ENCODE assay signal across 7 cellular contexts in genomic region chr3:58434990-58435389, GRCh38. TPM values are rescaled to one million over a fixed set of nuclear protein-coding genes. Genes with fewer than 3 reads are reported as not detected.
A peak's percentile ranks its signal among the peaks of the same experiment; 100 is the strongest.
DNase-seq lines count a peak whose midpoint lies in the region; ATAC-seq, FAIRE-seq and TF ChIP-seq lines count a peak whose summit lies in the region.

No MANE protein-coding gene starts in this region.

- POLR2A ChIA-PET in activated B cell treated with CpG ODN at 0.5 μM for 24 hours (lab: Charles Lee): no interaction called here

- WGBS in small intestine, 3 donors: 53 to 95% (median 89%) methylated on average over 1 of the region's 1 CpG

- H3K4me3 Mint-ChIP-seq in activated B cell treated with CpG ODN at 0.5 μM for 24 hours: peak overlapping the region; percentile 28

- H3K9me3 Mint-ChIP-seq in activated B cell treated with CpG ODN at 0.5 μM for 24 hours: no peaks in the 10 kb centered on the region

- H3K4me1 Mint-ChIP-seq in activated B cell treated with CpG ODN at 0.5 μM for 24 hours: peaks cover 27% of the 10 kb centered on the region

- no peak for TF ChIP-seq CTCF in activated B cell treated with CpG ODN at 0.5 μM for 24 hours (IDR thresholded peaks at IDR 0.05)

- H3K27me3 ChIP-seq in stomach smooth muscle (ENCODE audit: control insufficient read depth in 1 of 2, insufficient read depth in 2 of 2, low read length in 2 of 2) (no peaks in the 10 kb centered on the region), small intestine (ENCODE audit: control insufficient read depth in 2 of 2, insufficient read depth in 2 of 2, low read length in 2 of 2) (no peaks in the 10 kb centered on the region)

- ATAC-seq in activated B cell treated with CpG ODN at 0.5 μM for 24 hours (ENCODE audit: low read depth) (no peak), GM21526 (IDR thresholded peaks at IDR 0.05; ENCODE audit: low FRiP score, unreplicated experiment) (no peak), HG03565 (IDR thresholded peaks at IDR 0.05; ENCODE audit: unreplicated experiment) (no peak)

- no peaks in the 10 kb centered on the region for H3K27me3 Mint-ChIP-seq in activated B cell treated with CpG ODN at 0.5 μM for 24 hours

- H3K36me3 Mint-ChIP-seq in activated B cell treated with CpG ODN at 0.5 μM for 24 hours (ENCODE audit: low read depth): peaks cover 23% of the 10 kb centered on the region

- H3K27ac ChIP-seq in stomach smooth muscle (ENCODE audit: low read length) (peak overlapping the region; percentile 24), small intestine (ENCODE audit: low read depth in 1 of 2, low read length in 1 of 2) (no peak overlapping the region)

- CTCF ChIA-PET in activated B cell treated with CpG ODN at 0.5 μM for 24 hours (lab: Charles Lee): interaction anchor here (1.7 kb wide), 1 partner anchor 104 kb away, joined by 3 read pairs; no protein-coding TSS in a partner anchor

- peak; percentile 55 for DNase-seq in H54 (ENCODE audit: insufficient read length, low spot score)
- DNase-seq in activated B cell treated with CpG ODN at 0.5 μM for 24 hours: no peak
- peak; percentile 82 for DNase-seq in iPS DF 4.7 (ENCODE audit: extremely low read depth, low spot score)
- no peak for DNase-seq in small intestine

- FAIRE-seq in H54 (lab: Jason Lieb, UNC) (no peak), small intestine (lab: Jason Lieb, UNC) (no peak)

- H3K4me3 ChIP-seq in stomach smooth muscle (ENCODE audit: low read length in 2 of 2) (no peak overlapping the region), small intestine (ENCODE audit: low read depth in 1 of 2, low read length in 2 of 2) (no peak overlapping the region)

- H3K27ac Mint-ChIP-seq in activated B cell treated with CpG ODN at 0.5 μM for 24 hours: peak overlapping the region; percentile 95

- H3K36me3 ChIP-seq in stomach smooth muscle (ENCODE audit: control insufficient read depth in 2 of 2, insufficient read depth in 2 of 2, low read length in 2 of 2) (peaks cover 14 to 16% of the 10 kb centered on the region in 2 donors), small intestine (ENCODE audit: control insufficient read depth in 2 of 2, insufficient read depth in 2 of 2, low read length in 2 of 2) (peaks cover 0 to 2% of the 10 kb centered on the region in 2 donors)

- intact Hi-C loops in activated B cell treated with CpG ODN at 0.5 μM for 24 hours (cut with micrococcal nuclease): loop anchor here (5.0 to 10.0 kb wide), 2 partner anchors 198 to 680 kb away; partner anchors contain the start of genes ABHD6 and SLMAP

- TF ChIP-seq POLR2A in H54 (IDR thresholded peaks at IDR 0.05; ENCODE audit: low read depth, low read length): no peak

- H3K4me1 ChIP-seq in stomach smooth muscle (ENCODE audit: control insufficient read depth, insufficient read depth, low read length) (peaks cover 22% of the 10 kb centered on the region), small intestine (ENCODE audit: control insufficient read depth in 2 of 2, insufficient read depth in 1 of 2, low read depth in 1 of 2, low read length in 1 of 2) (no peaks in the 10 kb centered on the region)

- H3K9me3 ChIP-seq in stomach smooth muscle (ENCODE audit: control insufficient read depth in 2 of 2, low read length in 2 of 2) (no peaks in the 10 kb centered on the region), small intestine (ENCODE audit: control insufficient read depth, low read depth) (no peaks in the 10 kb centered on the region)

- no peak overlapping the region for H3K9ac ChIP-seq in stomach smooth muscle (ENCODE audit: low read length in 2 of 2)

RNA-seq across cellular contexts. Expression of gene PDHB, which starts 1.4 kb away (rescaled TPM):
- total RNA-seq in activated B cell treated with CpG ODN at 0.5 μM for 24 hours: 63.0 and 67.3 TPM in 2 replicates
- polyA plus RNA-seq in small intestine: 10 to 100 TPM; 60.5 to 68.4 (median 64.6) TPM

RNA-seq across cellular contexts. Expression of gene KCTD6, which starts 56.9 kb away (rescaled TPM):
- total RNA-seq in activated B cell treated with CpG ODN at 0.5 μM for 24 hours: 8.8 and 10.0 TPM in 2 replicates
- 1 to 10 TPM; 2.4 to 5.3 (median 4.0) TPM for polyA plus RNA-seq in small intestine

Comparison
In these comparisons a context has a peak if more than half of its experiments do, and no peak if none do; other contexts are left out.
1. DNase-seq: peak in H54 (single experiment) and iPS DF 4.7 (single experiment); none in activated B cell treated with CpG ODN at 0.5 μM for 24 hours (single experiment) and small intestine (single experiment).